Comparison of ENCODE assay signal across 27 cellular contexts in genomic region chr17:30933966-30934365, GRCh38.
"Had no signal": no experiment of that assay in that cellular context is flagged by ENCODE, and none has a peak within 500 bp of the region (broad histone marks: within the 10 kb centered on the region; RNA-seq: fewer than 3 reads in every experiment).

No MANE protein-coding gene starts in this region.

- H3K27ac ChIP-seq: adrenal gland, body of pancreas, cardiac muscle cell, colonic mucosa, dorsolateral prefrontal cortex, gastroesophageal sphincter, hepatocyte, right lobe of liver, thoracic aorta, uterus had no signal

- H2AFZ ChIP-seq: hepatocyte had no signal

- DNase-seq: activated CD4-positive, alpha-beta memory T cell treated with anti-CD3 and anti-CD28 coated beads for 36 hours; activated CD4-positive, alpha-beta T cell treated with anti-CD3 and anti-CD28 coated beads for 4 hours; activated CD8-positive, alpha-beta memory T cell treated with anti-CD3 and anti-CD28 coated beads, Interleukin-2, amount 50 U/mL, for 4 hours; activated effector memory CD4-positive, alpha-beta T cell treated with anti-CD3 and anti-CD28 coated beads, Interleukin-2, amount 50 U/mL, for 16 hours; activated naive CD4-positive, alpha-beta T cell treated with anti-CD3 and anti-CD28 coated beads for 36 hours; activated naive CD8-positive, alpha-beta T cell treated with anti-CD3 and anti-CD28 coated beads for 36 hours; activated T-cell treated with anti-CD3 and anti-CD28 coated beads, Interleukin-2, amount 50 U/mL, for 1 hour; adrenal gland; body of pancreas; cerebellar nuclear complex; colonic mucosa; dorsolateral prefrontal cortex; effector memory CD8-positive, alpha-beta T cell; erythroblast; left cardiac atrium; mucosa of descending colon; right lobe of liver; stimulated activated CD4-positive, alpha-beta T cell treated with anti-CD3 and anti-CD28 coated beads, Interleukin-2, amount 100 ng/mL, for 48 hours; stimulated activated naive CD8-positive, alpha-beta T cell treated with anti-CD3 and anti-CD28 coated beads, Interleukin-15, Interleukin-2, amounts not matched to agents 100 U/mL and 50 U/mL, for 24 hours; T-helper 2 cell; trophoblast cell; uterus had no signal

- H3K4me3 ChIP-seq: adrenal gland, body of pancreas, cardiac muscle cell, colonic mucosa, dorsolateral prefrontal cortex, gastroesophageal sphincter, hepatocyte, mucosa of descending colon, right lobe of liver, thoracic aorta, uterus had no signal

- H3K4me2 ChIP-seq: hepatocyte had no signal

- H3K36me3 ChIP-seq: adrenal gland, cardiac muscle cell, colonic mucosa, gastroesophageal sphincter, right lobe of liver, thoracic aorta, uterus had no signal

- H3K27me3 ChIP-seq: adrenal gland, body of pancreas, colonic mucosa, dorsolateral prefrontal cortex, hepatocyte, right lobe of liver, uterus had no signal

- H3K79me2 ChIP-seq: hepatocyte had no signal

- H3K4me1 ChIP-seq: adrenal gland, body of pancreas, colonic mucosa, gastroesophageal sphincter, uterus had no signal

- H3K9me3 ChIP-seq: adrenal gland, body of pancreas, colonic mucosa, gastroesophageal sphincter, mucosa of descending colon, right lobe of liver, thoracic aorta, uterus had no signal

- ATAC-seq: body of pancreas; effector memory CD8-positive, alpha-beta T cell; gastroesophageal sphincter; left cardiac atrium; mucosa of descending colon; natural killer cell treated with Interleukin-12 subunit alpha and Interleukin-12 subunit beta and Interleukin-15 and Interleukin-18, amount 100 ng/mL, for 72 hours; stimulated activated naive CD8-positive, alpha-beta T cell treated with anti-CD3 and anti-CD28 coated beads, Interleukin-15, Interleukin-2, amounts not matched to agents 100 U/mL and 50 U/mL, for 24 hours had no signal
